In genomic region chr17:72465191-72466024, GRCh38 we compare ENCODE assay signal across 1 cellular context.
TF ChIP-seq lines count a peak whose summit lies in the region.

No MANE protein-coding gene starts in this region.

TF ChIP-seq in HepG2, 621 proteins besides CTCF, POLR2A, EP300 and RAD21 (continued from another document and continues in another):
- TF ChIP-seq ZBTB7A (CRISPR knock-in tag; IDR thresholded peaks at IDR 0.05) (no peak), ARNT2 (CRISPR knock-in tag; IDR thresholded peaks at IDR 0.05; ENCODE audit: low read depth) (0 out of 2 replicates have a peak, but pooled peaks have one; percentile 61), SRSF4 (IDR thresholded peaks at IDR 0.05; ENCODE audit: low read depth, low read length, poor library complexity, severe bottlenecking) (no peak), FLYWCH1 (CRISPR knock-in tag; IDR thresholded peaks at IDR 0.05) (no peak), ZNF609 (CRISPR knock-in tag; IDR thresholded peaks at IDR 0.05; ENCODE audit: borderline replicate concordance) (peak; percentile 79; the same call in 1 of the 2 replicates), DPF2 (CRISPR knock-in tag; IDR thresholded peaks at IDR 0.05; ENCODE audit: borderline replicate concordance, low read depth) (peak; percentile 72; the same call in 1 of the 2 replicates), ZNF749 (CRISPR knock-in tag; IDR thresholded peaks at IDR 0.05; ENCODE audit: borderline replicate concordance) (0 out of 2 replicates have a peak, but pooled peaks have one; percentile 59), MYPOP (CRISPR knock-in tag; IDR thresholded peaks at IDR 0.05) (no peak; the same call in 1 of the 2 replicates), ZNF746 (CRISPR knock-in tag; IDR thresholded peaks at IDR 0.05) (no peak; the same call in 1 of the 2 replicates), ADNP (CRISPR knock-in tag; IDR thresholded peaks at IDR 0.05) (no peak), ZNF761 (CRISPR knock-in tag; conservative IDR thresholded peaks at IDR 0.05) (no peak), ZNF776 (CRISPR knock-in tag; IDR thresholded peaks at IDR 0.05) (no peak), FOXO4 (CRISPR knock-in tag; conservative IDR thresholded peaks at IDR 0.05) (no peak), SOX13 (IDR thresholded peaks at IDR 0.05) (no peak), SOX13 (CRISPR knock-in tag; conservative IDR thresholded peaks at IDR 0.05 in 1 of 2, IDR thresholded peaks at IDR 0.05 in 1 of 2) (peak in 1 of 2 experiments; percentile 46; a peak in 1 of 4 replicates), SMYD3 (CRISPR knock-in tag; IDR thresholded peaks at IDR 0.05) (no peak), ZNF709 (CRISPR knock-in tag; IDR thresholded peaks at IDR 0.05) (no peak), ZBTB38 (CRISPR knock-in tag; IDR thresholded peaks at IDR 0.05) (peak; percentile 94), DNMT1 (CRISPR knock-in tag; IDR thresholded peaks at IDR 0.05) (no peak), GABPA (IDR thresholded peaks at IDR 0.05; ENCODE audit: low read depth, low read length) (no peak), GABPA (CRISPR knock-in tag; IDR thresholded peaks at IDR 0.05; ENCODE audit: low read depth) (no peak), AGO2 (optimal IDR thresholded peaks at IDR 0.05; ENCODE audit: low read depth, low read length) (peak; percentile 8), ZNF569 (CRISPR knock-in tag; IDR thresholded peaks at IDR 0.05; ENCODE audit: borderline replicate concordance) (no peak), POGZ (CRISPR knock-in tag; IDR thresholded peaks at IDR 0.05) (peak; percentile 78), KMT2A (CRISPR knock-in tag; IDR thresholded peaks at IDR 0.05) (peak; percentile 68; the same call in 1 of the 2 replicates), ZNF326 (CRISPR knock-in tag; IDR thresholded peaks at IDR 0.05; ENCODE audit: borderline replicate concordance) (no peak), RBM22 (optimal IDR thresholded peaks at IDR 0.05; ENCODE audit: low read length) (peak; percentile 69), ZNF572 (CRISPR knock-in tag; IDR thresholded peaks at IDR 0.05) (no peak), ATF7 (IDR thresholded peaks at IDR 0.05) (peak; percentile 47; the same call in 1 of the 2 replicates), ATF7 (CRISPR knock-in tag; IDR thresholded peaks at IDR 0.05) (peak; percentile 86; the same call in 1 of the 2 replicates), ZBED4 (CRISPR knock-in tag; IDR thresholded peaks at IDR 0.05; ENCODE audit: borderline replicate concordance) (no peak), KIAA2018 (CRISPR knock-in tag; IDR thresholded peaks at IDR 0.05; ENCODE audit: borderline replicate concordance) (no peak), HIC2 (CRISPR knock-in tag; IDR thresholded peaks at IDR 0.05; ENCODE audit: low read depth) (no peak), ZNF382 (CRISPR knock-in tag; IDR thresholded peaks at IDR 0.05; ENCODE audit: borderline replicate concordance) (no peak), CHD4 (IDR thresholded peaks at IDR 0.05; ENCODE audit: borderline replicate concordance, low read length) (peak; percentile 31; the same call in 1 of the 2 replicates), U2AF2 (IDR thresholded peaks at IDR 0.05; ENCODE audit: low read depth, low read length) (no peak), ISL2 (CRISPR knock-in tag; IDR thresholded peaks at IDR 0.05) (no peak), MTA3 (CRISPR knock-in tag; IDR thresholded peaks at IDR 0.05) (no peak), CENPX (CRISPR knock-in tag; IDR thresholded peaks at IDR 0.05) (no peak), HMG20A (CRISPR knock-in tag; IDR thresholded peaks at IDR 0.05; ENCODE audit: borderline replicate concordance) (peak; percentile 60; the same call in 1 of the 2 replicates), IKZF4 (CRISPR knock-in tag; IDR thresholded peaks at IDR 0.05; ENCODE audit: borderline replicate concordance, low read depth, not compliant biosample characterization) (no peak), ZNF883 (CRISPR knock-in tag; IDR thresholded peaks at IDR 0.05; ENCODE audit: not compliant biosample characterization) (no peak)
